In genomic region chr7:2131791-2132190, GRCh38 we compare ENCODE assay signal across 27 cellular contexts.
"Had no signal": no experiment of that assay in that cellular context is flagged by ENCODE, and none has a peak within 500 bp of the region (broad histone marks: within the 10 kb centered on the region; RNA-seq: fewer than 3 reads in every experiment).

No MANE protein-coding gene starts in this region.

- H3K27me3 Mint-ChIP-seq: naive B cell; stimulated activated naive B cell treated with anti-CD40 and anti-IgM and Interleukin-4, amounts not matched to agents 10 μg/mL and 1 μg/mL and 100 μg/mL, for 72 hours had no signal

- H3K9me3 Mint-ChIP-seq: mesothelial cell of epicardium; naive B cell; natural killer cell; nephron progenitor cell; stimulated activated naive B cell treated with anti-CD40 and anti-IgM and Interleukin-4, amounts not matched to agents 10 μg/mL and 1 μg/mL and 100 μg/mL, for 72 hours had no signal

- H3K4me1 ChIP-seq: left ventricle myocardium inferior, parathyroid adenoma, right atrium auricular region, stomach, testis, thyroid gland, transverse colon, upper lobe of left lung, vagina had no signal

- H3K27ac ChIP-seq: left ventricle myocardium inferior, neutrophil, parathyroid adenoma, psoas muscle, right atrium auricular region, skin epidermis, stomach, testis, thyroid gland, transverse colon, upper lobe of left lung, vagina had no signal

- H3K36me3 ChIP-seq: thyroid gland, transverse colon, vagina had no signal

- H3K36me3 Mint-ChIP-seq: natural killer cell had no signal

- H3K9ac ChIP-seq: parathyroid adenoma had no signal

- ATAC-seq: natural killer cell; psoas muscle; sciatic nerve; stimulated activated naive B cell treated with anti-CD40 and anti-IgM and Interleukin-4, amounts not matched to agents 10 μg/mL and 1 μg/mL and 100 μg/mL, for 72 hours; stimulated activated naive CD8-positive, alpha-beta T cell treated with anti-CD3 and anti-CD28 coated beads, Interleukin-15, Interleukin-2, amounts not matched to agents 100 U/mL and 50 U/mL, for 24 hours had no signal

- H3K4me1 Mint-ChIP-seq: natural killer cell had no signal

- H3K27me3 ChIP-seq: neutrophil, right atrium auricular region, stomach, testis, thyroid gland, transverse colon, upper lobe of left lung, vagina had no signal

- H3K4me3 ChIP-seq: left ventricle myocardium inferior, lung, psoas muscle, right atrium auricular region, skin epidermis, stomach, testis, thyroid gland, transverse colon, upper lobe of left lung, vagina had no signal

- H3K27ac Mint-ChIP-seq: mesothelial cell of epicardium; natural killer cell; stimulated activated naive B cell treated with anti-CD40 and anti-IgM and Interleukin-4, amounts not matched to agents 10 μg/mL and 1 μg/mL and 100 μg/mL, for 72 hours had no signal

- H3K4me3 Mint-ChIP-seq: mesothelial cell of epicardium; natural killer cell; nephron progenitor cell; stimulated activated naive B cell treated with anti-CD40 and anti-IgM and Interleukin-4, amounts not matched to agents 10 μg/mL and 1 μg/mL and 100 μg/mL, for 72 hours had no signal

- H3K79me2 ChIP-seq: parathyroid adenoma had no signal

- DNase-seq: islet precursor cell; left ventricle myocardium inferior; mesendoderm; naive B cell; natural killer cell; nephron progenitor cell; occipital lobe; psoas muscle; stimulated activated CD4-positive, alpha-beta T cell treated with anti-CD3 and anti-CD28 coated beads, Interleukin-12 subunit alpha, Interleukin-12 subunit beta, amount 100 ng/mL, for 4 hours; stimulated activated CD4-positive, alpha-beta T cell treated with anti-CD3 and anti-CD28 coated beads, Interleukin-15, amount 100 ng/mL, for 24 hours; stimulated activated CD4-positive, alpha-beta T cell treated with anti-CD3 and anti-CD28 coated beads, Interleukin-2, amount 100 ng/mL, for 24 hours; stimulated activated CD4-positive, alpha-beta T cell treated with anti-CD3 and anti-CD28 coated beads, Interleukin-4, amount 100 ng/mL, for 1 hour; stimulated activated naive B cell treated with anti-CD40 and anti-IgM and Interleukin-4, amounts not matched to agents 10 μg/mL and 1 μg/mL and 100 μg/mL, for 72 hours; stimulated activated naive CD8-positive, alpha-beta T cell treated with anti-CD3 and anti-CD28 coated beads, Interleukin-15, Interleukin-2, amounts not matched to agents 100 U/mL and 50 U/mL, for 24 hours; stomach; testis; thyroid gland; transverse colon had no signal

- H3K9me3 ChIP-seq: left ventricle myocardium inferior, neutrophil, psoas muscle, right atrium auricular region, stomach, testis, thyroid gland, transverse colon, upper lobe of left lung, vagina had no signal

- H2AFZ ChIP-seq: parathyroid adenoma had no signal
